Comparison of ENCODE assay signal across 1 cellular context in genomic region chr10:72354356-72355213, GRCh38.
A peak's percentile ranks its signal among the peaks of the same experiment; 100 is the strongest.
TF ChIP-seq lines count a peak whose summit lies in the region.

Gene DNAJB12 (minus strand): TSS chr10:72354919. CDS start chr10:72354897, 22 bp downstream.

TF ChIP-seq in K562, 482 proteins besides CTCF, POLR2A, EP300 and RAD21 (continued from another document and continues in another):
- TF ChIP-seq STAG1 (CRISPR knock-in tag; IDR thresholded peaks at IDR 0.05; ENCODE audit: borderline replicate concordance): 0 out of 2 replicates have a peak, but pooled peaks have one; percentile 35
- peak; percentile 30; the same call in 1 of the 2 replicates for TF ChIP-seq ZNF384 (IDR thresholded peaks at IDR 0.05; ENCODE audit: low read depth, low read length)
- no peak for TF ChIP-seq MYNN (IDR thresholded peaks at IDR 0.05)
- TF ChIP-seq MYNN (CRISPR knock-in tag; IDR thresholded peaks at IDR 0.05): no peak
- no peak for TF ChIP-seq GTF3C2 (IDR thresholded peaks at IDR 0.05; ENCODE audit: borderline replicate concordance, extremely low read depth, insufficient read length)
- TF ChIP-seq CREM (IDR thresholded peaks at IDR 0.05; ENCODE audit: low read depth): peak; percentile 100
- TF ChIP-seq SUPT5H (IDR thresholded peaks at IDR 0.05): peak; percentile 99
- no peak for TF ChIP-seq ZNF316 (IDR thresholded peaks at IDR 0.05)
- TF ChIP-seq SMAD3 (CRISPR knock-in tag; conservative IDR thresholded peaks at IDR 0.05): no peak
- no peak for TF ChIP-seq ZNF696 (CRISPR knock-in tag; conservative IDR thresholded peaks at IDR 0.05)
- no peak for TF ChIP-seq ZNF347 (CRISPR knock-in tag; IDR thresholded peaks at IDR 0.05; ENCODE audit: low read depth)
- TF ChIP-seq MXD1 (CRISPR knock-in tag; IDR thresholded peaks at IDR 0.05; ENCODE audit: borderline replicate concordance, poor library complexity, severe bottlenecking): no peak
- no peak for TF ChIP-seq HMBOX1 (IDR thresholded peaks at IDR 0.05)
- TF ChIP-seq ZNF740 (CRISPR knock-in tag; IDR thresholded peaks at IDR 0.05): peak; percentile 97
- peak in 1 of 2 experiments; percentile 93; a peak in 2 of 4 replicates for TF ChIP-seq ZNF740 (tag; IDR thresholded peaks at IDR 0.05)
- peak; percentile 93 for TF ChIP-seq GABPB1 (CRISPR knock-in tag; IDR thresholded peaks at IDR 0.05)
- TF ChIP-seq ZNF143 (CRISPR knock-in tag; IDR thresholded peaks at IDR 0.05): peak; percentile 95
- no peak for TF ChIP-seq KAT2B (IDR thresholded peaks at IDR 0.05; ENCODE audit: low read depth, low read length)
- no peak for TF ChIP-seq ZFP1 (CRISPR knock-in tag; IDR thresholded peaks at IDR 0.05)
- no peak for TF ChIP-seq NR1H2 (CRISPR knock-in tag; IDR thresholded peaks at IDR 0.05)
- TF ChIP-seq GABPB2 (CRISPR knock-in tag; conservative IDR thresholded peaks at IDR 0.05): no peak
- TF ChIP-seq FOXO4 (CRISPR knock-in tag; IDR thresholded peaks at IDR 0.05): no peak
- no peak for TF ChIP-seq BCL6 (CRISPR knock-in tag; IDR thresholded peaks at IDR 0.05)
- TF ChIP-seq PHF8 (IDR thresholded peaks at IDR 0.05; ENCODE audit: borderline replicate concordance, low read length): peak; percentile 97
- no peak; the same call in 1 of the 2 replicates for TF ChIP-seq HOXB6 (CRISPR knock-in tag; IDR thresholded peaks at IDR 0.05; ENCODE audit: borderline replicate concordance)
- peak; percentile 80 for TF ChIP-seq USF2 (CRISPR knock-in tag; IDR thresholded peaks at IDR 0.05)
- TF ChIP-seq PCBP1 (IDR thresholded peaks at IDR 0.05; ENCODE audit: low read depth, low read length, poor library complexity, severe bottlenecking): no peak
- TF ChIP-seq CBX8 (IDR thresholded peaks at IDR 0.05; ENCODE audit: borderline replicate concordance, extremely low read depth, low read depth, low read length, poor library complexity, severe bottlenecking): no peak
- TF ChIP-seq RFX1 (IDR thresholded peaks at IDR 0.05): no peak
- no peak for TF ChIP-seq ZNF408 (CRISPR knock-in tag; IDR thresholded peaks at IDR 0.05; ENCODE audit: low read depth)
- no peak for TF ChIP-seq SNAPC5 (CRISPR knock-in tag; IDR thresholded peaks at IDR 0.05)
- TF ChIP-seq SMC3 (conservative IDR thresholded peaks at IDR 0.05; ENCODE audit: insufficient read depth, low read depth, low read length): 0 out of 2 replicates have a peak, but pooled peaks have one; percentile 20
- TF ChIP-seq ZFPM2 (CRISPR knock-in tag; IDR thresholded peaks at IDR 0.05): no peak
- TF ChIP-seq ID3 (CRISPR knock-in tag; IDR thresholded peaks at IDR 0.05): no peak
- TF ChIP-seq ID3 (tag; IDR thresholded peaks at IDR 0.05): peak; percentile 90
- no peak for TF ChIP-seq SMARCE1 (IDR thresholded peaks at IDR 0.05)
- peak; percentile 87 to 91 for TF ChIP-seq SIN3A (IDR thresholded peaks at IDR 0.05; ENCODE audit: borderline replicate concordance in 2 of 2, control insufficient read depth in 1 of 2, low read depth in 2 of 2, low read length in 2 of 2)
- TF ChIP-seq FOXP1 (CRISPR knock-in tag; IDR thresholded peaks at IDR 0.05): no peak
- TF ChIP-seq STAT5B (CRISPR knock-in tag; IDR thresholded peaks at IDR 0.05): no peak
- peak; percentile 82 for TF ChIP-seq SMARCA5 (IDR thresholded peaks at IDR 0.05)
- TF ChIP-seq NR2C2 (CRISPR knock-in tag; IDR thresholded peaks at IDR 0.05): peak; percentile 17; the same call in 1 of the 2 replicates
- peak; percentile 91 for TF ChIP-seq NR2C2 (tag; IDR thresholded peaks at IDR 0.05)
- peak; percentile 55; the same call in 1 of the 2 replicates for TF ChIP-seq ATF2 (CRISPR knock-in tag; IDR thresholded peaks at IDR 0.05)
- no peak for TF ChIP-seq ZNF830 (CRISPR knock-in tag; IDR thresholded peaks at IDR 0.05)
- no peak for TF ChIP-seq HEY1 (CRISPR knock-in tag; IDR thresholded peaks at IDR 0.05; ENCODE audit: borderline replicate concordance)
- TF ChIP-seq ZNF507 (tag; conservative IDR thresholded peaks at IDR 0.05): no peak
- TF ChIP-seq HSF4 (CRISPR knock-in tag; IDR thresholded peaks at IDR 0.05; ENCODE audit: borderline replicate concordance): no peak
- peak; percentile 72 for TF ChIP-seq BHLHE40 (IDR thresholded peaks at IDR 0.05; ENCODE audit: low read length)
- TF ChIP-seq SP1 (CRISPR knock-in tag; IDR thresholded peaks at IDR 0.05): peak; percentile 99
- TF ChIP-seq ZFP30 (CRISPR knock-in tag; IDR thresholded peaks at IDR 0.05; ENCODE audit: borderline replicate concordance): no peak
- peak; percentile 88 for TF ChIP-seq MBD2 (IDR thresholded peaks at IDR 0.05; ENCODE audit: borderline replicate concordance, low read depth)
- 0 out of 2 replicates have a peak, but pooled peaks have one; percentile 41 for TF ChIP-seq ZNF41 (CRISPR knock-in tag; conservative IDR thresholded peaks at IDR 0.05)
- TF ChIP-seq PREB (CRISPR knock-in tag; IDR thresholded peaks at IDR 0.05): no peak; the same call in 1 of the 2 replicates
- TF ChIP-seq ZNF175 (CRISPR knock-in tag; IDR thresholded peaks at IDR 0.05; ENCODE audit: low read depth): no peak
- peak; percentile 97 for TF ChIP-seq ELF1 (tag; IDR thresholded peaks at IDR 0.05)
- no peak for TF ChIP-seq TFAM (CRISPR knock-in tag; conservative IDR thresholded peaks at IDR 0.05)
- TF ChIP-seq STAT6 (CRISPR knock-in tag; IDR thresholded peaks at IDR 0.05): peak; percentile 51; the same call in 1 of the 2 replicates
- TF ChIP-seq ZSCAN29 (IDR thresholded peaks at IDR 0.05): no peak
- TF ChIP-seq ZBTB26 (CRISPR knock-in tag; IDR thresholded peaks at IDR 0.05): 0 out of 2 replicates have a peak, but pooled peaks have one; percentile 21
- no peak for TF ChIP-seq SREBF1 (IDR thresholded peaks at IDR 0.05; ENCODE audit: borderline replicate concordance, low read depth, low read length)
- peak; percentile 91 for TF ChIP-seq NFIC (IDR thresholded peaks at IDR 0.05)
- TF ChIP-seq CEBPB (tag; IDR thresholded peaks at IDR 0.05): 0 out of 2 replicates have a peak, but pooled peaks have one; percentile 39
